In the genomic region with DNA sequence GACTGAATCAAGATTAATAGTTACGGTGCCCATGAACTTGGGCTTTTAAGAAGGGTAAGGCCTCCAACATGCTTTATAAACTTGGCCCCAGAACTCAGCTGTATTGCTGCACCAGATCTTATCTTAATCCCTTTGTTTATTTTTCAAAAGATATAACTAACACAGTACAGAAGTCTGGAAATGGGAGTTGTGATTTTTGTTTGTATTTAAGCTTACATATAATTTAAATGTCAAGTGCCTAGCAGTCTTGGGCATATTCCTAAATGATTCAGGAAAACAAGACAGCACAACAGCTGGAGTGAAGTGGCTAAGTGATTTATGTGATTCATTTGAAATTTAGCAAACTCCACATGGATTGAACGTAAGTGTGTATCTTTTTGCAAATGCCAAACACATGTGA, we compare ENCODE assay signal across 19 cellular contexts. TPM values are rescaled to one million over a fixed set of nuclear protein-coding genes. Genes with fewer than 3 reads are reported as not detected.
A peak's percentile ranks its signal among the peaks of the same experiment; 100 is the strongest.
DNase-seq lines count a peak whose midpoint lies in the region; ATAC-seq, FAIRE-seq and TF ChIP-seq lines count a peak whose summit lies in the region.
"Had no signal": no experiment of that assay in that cellular context is flagged by ENCODE, and none has a peak within 500 bp of the region (broad histone marks: within the 10 kb centered on the region; RNA-seq: fewer than 3 reads in every experiment).

No MANE protein-coding gene starts in this region.

- 80% methylated on average over 2 of the region's 2 CpGs for WGBS in A549 (ENCODE audit: missing lambda C conversion rate)
- 94% methylated on average over 2 of the region's 2 CpGs for WGBS in GM12878 (ENCODE audit: insufficient coverage, insufficient replicate concordance, low lambda C conversion rate, missing lambda C conversion rate)

- POLR2A ChIA-PET in A549 (lab: Yijun Ruan, JAX): no interaction called here
- POLR2A ChIA-PET in GM12878 (lab: Charles Lee): interaction anchor here (0.6 kb wide), 2 partner anchors 16 to 52 kb away, joined by 3 to 5 read pairs; no protein-coding TSS in a partner anchor

- peaks cover 1% of the 10 kb centered on the region for H3K27me3 Mint-ChIP-seq in HFFc6 (ENCODE audit: insufficient read depth)

- TF ChIP-seq POLR2A in A549 (IDR thresholded peaks at IDR 0.05; ENCODE audit: low read length): no peak
- TF ChIP-seq POLR2A in GM12878 (IDR thresholded peaks at IDR 0.05; ENCODE audit: low read depth, low read length): no peak

- SMC1A ChIA-PET in GM12878 (lab: Charles Lee; ENCODE audit: uncharacterized antibody, unreplicated experiment): interaction anchor here (1.2 to 8.9 kb wide), 5 partner anchors 9 to 197 kb away, joined by 3 to 83 read pairs (median 6); no protein-coding TSS in a partner anchor

- H3K27ac Mint-ChIP-seq in HFFc6: peak overlapping the region; percentile 31; the same call in 1 of the 2 replicates
- H3K27ac Mint-ChIP-seq: activated T-cell treated with anti-CD3 and anti-CD28 coated beads, Interleukin-2, amount 50 U/mL, for 72 hours; stimulated activated effector memory CD8-positive, alpha-beta T cell treated with anti-CD3 and anti-CD28 coated beads, Interleukin-12 subunit alpha, Interleukin-12 subunit beta, amount 100 ng/mL, for 72 hours had no signal

- no peak for TF ChIP-seq CTCF in A549 (IDR thresholded peaks at IDR 0.05)
- no peak for TF ChIP-seq CTCF in HFFc6 (IDR thresholded peaks at IDR 0.05)
- TF ChIP-seq CTCF in GM12878 (IDR thresholded peaks at IDR 0.05 in 2 of 3, conservative IDR thresholded peaks at IDR 0.05 in 1 of 3; ENCODE audit: control insufficient read depth in 2 of 3, extremely low read depth in 1 of 3, insufficient read depth in 1 of 3, low read depth in 3 of 3, low read length in 3 of 3): no peak

- no peak overlapping the region for H3K4me3 Mint-ChIP-seq in HFFc6
- H3K4me3 Mint-ChIP-seq: activated T-cell treated with anti-CD3 and anti-CD28 coated beads, Interleukin-2, amount 50 U/mL, for 72 hours; stimulated activated effector memory CD8-positive, alpha-beta T cell treated with anti-CD3 and anti-CD28 coated beads, Interleukin-12 subunit alpha, Interleukin-12 subunit beta, amount 100 ng/mL, for 72 hours had no signal

- H3K79me2 ChIP-seq in GM12878 (ENCODE audit: control insufficient read depth, insufficient read depth, low read length): no peaks in the 10 kb centered on the region; the same call in 1 of the 2 replicates

- no peaks in the 10 kb centered on the region for H3K9me3 ChIP-seq in A549
- H3K9me3 ChIP-seq in GM12878 (replicated peaks; ENCODE audit: control insufficient read depth, insufficient read depth, low read length): no peaks in the 10 kb centered on the region; the same call in 2 of the 3 replicates
- H3K9me3 ChIP-seq: esophagus squamous epithelium, pancreas had no signal

- no peak overlapping the region for H3K9ac ChIP-seq in GM12878 (ENCODE audit: control insufficient read depth, insufficient read depth, low read length)

- no peak overlapping the region for H3K4me2 ChIP-seq in A549
- no peak overlapping the region for H3K4me2 ChIP-seq in GM12878 (ENCODE audit: control insufficient read depth, insufficient read depth)

- H3K4me3 ChIP-seq in A549 (no peak overlapping the region), GM12878 (no peak overlapping the region)
- H3K4me3 ChIP-seq: esophagus squamous epithelium, pancreas had no signal

- H3K36me3 Mint-ChIP-seq in HFFc6 (ENCODE audit: low read depth): peaks cover 49% of the 10 kb centered on the region

- TF ChIP-seq RAD21 in A549 (conservative IDR thresholded peaks at IDR 0.05 in 1 of 2, IDR thresholded peaks at IDR 0.05 in 1 of 2) (no peak), GM12878 (IDR thresholded peaks at IDR 0.05; ENCODE audit: insufficient read depth, low read depth, low read length) (no peak)

- peaks cover 22% of the 10 kb centered on the region for H3K4me1 Mint-ChIP-seq in HFFc6 (ENCODE audit: low read depth)

- RAD21 ChIA-PET in GM12878 (lab: Charles Lee; ENCODE audit: unreplicated experiment): no interaction called here

- intact Hi-C loops in GM12878 (cut with micrococcal nuclease; ENCODE audit: unreplicated experiment): no loop called here

- H3K27ac ChIP-seq in A549: no peak overlapping the region
- H3K27ac ChIP-seq in GM12878 (ENCODE audit: control insufficient read depth, insufficient read depth): no peak overlapping the region
- H3K27ac ChIP-seq: HL-60 had no signal

- H3K4me1 ChIP-seq in A549: no peaks in the 10 kb centered on the region
- no peaks in the 10 kb centered on the region for H3K4me1 ChIP-seq in GM12878 (ENCODE audit: control insufficient read depth, insufficient read depth, low read length)

- H3K36me3 ChIP-seq in GM12878 (ENCODE audit: control insufficient read depth in 2 of 2, insufficient read depth in 2 of 2, low read length in 1 of 2): peaks cover 7 to 21% of the 10 kb centered on the region in 2 experiments

- H2AFZ ChIP-seq in GM12878 (ENCODE audit: control insufficient read depth, low read depth, low read length): no peak overlapping the region

- H3K27me3 ChIP-seq in GM12878 (replicated peaks in 1 of 2; ENCODE audit: control insufficient read depth in 2 of 2, insufficient read depth in 2 of 2, low read length in 1 of 2): no peaks in the 10 kb centered on the region
- H3K27me3 ChIP-seq: esophagus squamous epithelium, pancreas had no signal

- H3K9me3 Mint-ChIP-seq in HFFc6: no peaks in the 10 kb centered on the region
- H3K9me3 Mint-ChIP-seq: activated T-cell treated with anti-CD3 and anti-CD28 coated beads, Interleukin-2, amount 50 U/mL, for 72 hours; stimulated activated effector memory CD8-positive, alpha-beta T cell treated with anti-CD3 and anti-CD28 coated beads, Interleukin-12 subunit alpha, Interleukin-12 subunit beta, amount 100 ng/mL, for 72 hours had no signal

- in situ Hi-C loops in GM12878 (cut with MboI): no loop called here

- TSS peak; percentile 42 for BruUV-seq in GM12878 (replicated peaks; lab: Mats Ljungman, UMichigan)

- CTCF ChIA-PET in A549 (lab: Yijun Ruan, JAX) (interaction anchor here (1.0 to 1.3 kb wide), 2 partner anchors 13 to 14 kb away, joined by 4 to 5 read pairs; no protein-coding TSS in a partner anchor), GM12878 (lab: Yijun Ruan, JAX) (interaction anchor here (1.1 to 1.3 kb wide), 2 partner anchors 15 to 288 kb away, joined by 3 to 4 read pairs; no protein-coding TSS in a partner anchor)

- DNase-seq in A549 (ENCODE audit: low read depth in 1 of 2, low spot score in 1 of 2) (no peak), HFFc6 (no peak), GM12878 (ENCODE audit: low read depth, low spot score) (no peak), left lobe of liver (ENCODE audit: low spot score) (no peak), urothelium cell line (ENCODE audit: low spot score) (no peak)
- DNase-seq: ACHN; activated CD4-positive, alpha-beta T cell treated with anti-CD3 and anti-CD28 coated beads, Interleukin-2, amount 50 U/mL, for 4 hours; activated T-cell treated with anti-CD3 and anti-CD28 coated beads, Interleukin-2, amount 50 U/mL, for 72 hours; aorta; esophagus squamous epithelium; NCI-H1436 treated with DMSO at 0.1 percent for 48 hours; NCI-H345; pancreas had no signal

- TF ChIP-seq EP300 in A549 (IDR thresholded peaks at IDR 0.05): no peak
- TF ChIP-seq EP300 in GM12878 (IDR thresholded peaks at IDR 0.05; ENCODE audit: borderline replicate concordance in 1 of 2, control insufficient read depth in 1 of 2, low read depth in 2 of 2, low read length in 2 of 2): no peak

- ATAC-seq in A549 (no peak), GM12878 (no peak), left lobe of liver (peak; percentile 39), HG03521 (IDR thresholded peaks at IDR 0.05; ENCODE audit: unreplicated experiment) (no peak), HG03280 (IDR thresholded peaks at IDR 0.05; ENCODE audit: unreplicated experiment) (no peak), HG02870 (IDR thresholded peaks at IDR 0.05; ENCODE audit: unreplicated experiment) (no peak)
- ATAC-seq: activated T-cell treated with anti-CD3 and anti-CD28 coated beads, Interleukin-2, amount 50 U/mL, for 72 hours; stimulated activated effector memory CD8-positive, alpha-beta T cell treated with anti-CD3 and anti-CD28 coated beads, Interleukin-12 subunit alpha, Interleukin-12 subunit beta, amount 100 ng/mL, for 72 hours had no signal

- no peaks in the 10 kb centered on the region for H4K20me1 ChIP-seq in GM12878 (ENCODE audit: control insufficient read depth, insufficient read depth)

- FAIRE-seq in A549 (lab: Jason Lieb, UNC): no peak
- no peak for FAIRE-seq in GM12878 (lab: Jason Lieb, UNC)
- no peak for FAIRE-seq in urothelium cell line (lab: Jason Lieb, UNC)
- FAIRE-seq: G401.6, pancreas had no signal

RNA-seq across cellular contexts. Expression of a gene that starts 56.2 kb away (rescaled TPM):
- 9.6 and 13.3 TPM in 2 replicates for polyA plus RNA-seq in A549 (2011; rRNA removed)
- 45.5 and 60.4 TPM in 2 replicates for polyA plus RNA-seq in A549 (2012; cell fraction: cytosol; rRNA removed)
- polyA plus RNA-seq in A549 (2012; cell fraction: nucleus; rRNA removed): 409 and 469 TPM in 2 replicates
- polyA plus RNA-seq in A549 (2017; fragmentation: RNase III; extraction: RNeasy Plus Mini Kit Qiagen cat#74134 plus additional on column Dnase treatment): 43.4 to 54.0 TPM (median 47.3 TPM) in 3 replicates
- polyA minus RNA-seq in A549 (2011; rRNA and poly(A)+ RNA removed): 14.9 and 24.5 TPM in 2 replicates
- 1 to 10 TPM; 5.3 to 7.6 (median 5.8) TPM for total RNA-seq in HFFc6 (2021; fragmentation: NEBNext Ultra II Directional; extraction: Animal tissue kit (Norgen Biotek cat#: 25700))
- total RNA-seq in GM12878 (2013; cell fraction: nucleolus; rRNA removed): 152 and 168 TPM in 2 replicates
- total RNA-seq in GM12878 (2014; rRNA removed): 47.2 and 52.0 TPM in 2 replicates
- total RNA-seq in GM12878 (2014; rRNA removed; fragmentation: Illumina TruSeq; extraction: Trizol): 19.7 and 21.8 TPM in 2 replicates
- 106 and 127 TPM in 2 replicates for total RNA-seq in GM12878 (2021)
- 27.1 TPM for polyA plus RNA-seq in GM12878 (2011; ENCODE audit: low read depth)
- polyA plus RNA-seq in GM12878 (2011; rRNA removed): 17.1 and 29.0 TPM in 2 replicates
- 39.5 and 52.6 TPM in 2 replicates for polyA plus RNA-seq in GM12878 (2011; cell fraction: cytosol; rRNA removed)
- 940 and 1,024 TPM in 2 replicates for polyA plus RNA-seq in GM12878 (2011; cell fraction: nucleus; rRNA removed)
- 62.9 and 78.4 TPM in 2 replicates for polyA plus RNA-seq in GM12878 (2012)
- polyA plus RNA-seq in GM12878 (2014; fragmentation: Illumina TruSeq; extraction: Trizol): 16.4 and 41.4 TPM in 2 replicates
- under 1 TPM; 0.07 to 0.18 TPM for polyA plus RNA-seq in GM12878 (2014; fragmentation: Nextera tagmentation; extraction: Ambion mirVana)
- 96.3 and 110 TPM in 2 replicates for polyA plus RNA-seq in GM12878 (2014; rRNA removed)
- 10 to 100 TPM; 22.5 to 29.7 TPM for polyA plus RNA-seq in GM12878 (2016; fragmentation: Nextera tagmentation; extraction: Ambion mirVana)
- polyA minus RNA-seq in GM12878 (2011; rRNA and poly(A)+ RNA removed): 21.7 and 46.1 TPM in 2 replicates
- 21.8 and 25.3 TPM in 2 replicates for polyA minus RNA-seq in GM12878 (2011; cell fraction: cytosol; rRNA and poly(A)+ RNA removed)
- polyA minus RNA-seq in GM12878 (2011; cell fraction: nucleus; rRNA and poly(A)+ RNA removed): 95.1 and 139 TPM in 2 replicates
- total RNA-seq in left lobe of liver: 12.2 TPM

RNA-seq across cellular contexts. Expression of a gene that starts 59.1 kb away (rescaled TPM):
- polyA plus RNA-seq in A549 (2011; rRNA removed) (21.7 and 34.8 TPM in 2 replicates), A549 (2017; fragmentation: RNase III; extraction: RNeasy Plus Mini Kit Qiagen cat#74134 plus additional on column Dnase treatment) (74.2 to 81.0 TPM (median 79.2 TPM) in 3 replicates), GM12878 (2011; rRNA removed) (31.2 and 45.6 TPM in 2 replicates), GM12878 (2014; fragmentation: Illumina TruSeq; extraction: Trizol) (11.2 and 63.3 TPM in 2 replicates), GM12878 (2014; fragmentation: Nextera tagmentation; extraction: Ambion mirVana) (10 to 100 TPM in 1 of 2 experiments, 1 to 10 TPM in 1; 9.2 to 22.5 TPM), GM12878 (2014; rRNA removed) (59.3 and 67.6 TPM in 2 replicates), GM12878 (2016; fragmentation: Nextera tagmentation; extraction: Ambion mirVana) (10 to 100 TPM; 83.1 to 91.4 TPM)
- 53.8 and 83.7 TPM in 2 replicates for polyA plus RNA-seq in A549 (2012; cell fraction: cytosol; rRNA removed)
- polyA plus RNA-seq in A549 (2012; cell fraction: nucleus; rRNA removed): 44.0 and 54.7 TPM in 2 replicates
- 30.5 and 33.9 TPM in 2 replicates for polyA minus RNA-seq in A549 (2011; rRNA and poly(A)+ RNA removed)
- total RNA-seq in HFFc6 (2021; fragmentation: NEBNext Ultra II Directional; extraction: Animal tissue kit (Norgen Biotek cat#: 25700)): 10 to 100 TPM; 21.3 to 27.9 (median 27.2) TPM
- total RNA-seq in GM12878 (2013; cell fraction: nucleolus; rRNA removed): 111 and 121 TPM in 2 replicates
- total RNA-seq in GM12878 (2014; rRNA removed) (46.9 and 53.0 TPM in 2 replicates), GM12878 (2014; rRNA removed; fragmentation: Illumina TruSeq; extraction: Trizol) (67.3 and 72.4 TPM in 2 replicates), GM12878 (2021) (65.8 and 65.9 TPM in 2 replicates), left lobe of liver (19.3 TPM)
- polyA plus RNA-seq in GM12878 (2011; ENCODE audit: low read depth): 29.4 TPM
- polyA plus RNA-seq in GM12878 (2011; cell fraction: cytosol; rRNA removed): 52.2 and 68.0 TPM in 2 replicates
- 63.4 and 85.5 TPM in 2 replicates for polyA plus RNA-seq in GM12878 (2011; cell fraction: nucleus; rRNA removed)
- polyA plus RNA-seq in GM12878 (2012): 47.7 and 72.7 TPM in 2 replicates
- polyA minus RNA-seq in GM12878 (2011; rRNA and poly(A)+ RNA removed): 69.5 and 77.8 TPM in 2 replicates
- polyA minus RNA-seq in GM12878 (2011; cell fraction: cytosol; rRNA and poly(A)+ RNA removed): 15.6 and 18.2 TPM in 2 replicates
- 64.3 and 144 TPM in 2 replicates for polyA minus RNA-seq in GM12878 (2011; cell fraction: nucleus; rRNA and poly(A)+ RNA removed)
